21 cellular contexts compared by ENCODE assay signal in genomic region chr9:89365532-89365912, GRCh38. TPM values are rescaled to one million over a fixed set of nuclear protein-coding genes. Genes with fewer than 3 reads are reported as not detected.
"Had no signal": no experiment of that assay in that cellular context is flagged by ENCODE, and none has a peak within 500 bp of the region (broad histone marks: within the 10 kb centered on the region; RNA-seq: fewer than 3 reads in every experiment).

No MANE protein-coding gene starts in this region.

- ATAC-seq: activated CD8-positive, alpha-beta T cell treated with anti-CD3 and anti-CD28 coated beads for 36 hours; left colon; pancreas had no signal

- FAIRE-seq: islet of Langerhans, pancreas had no signal

- H3K4me3 ChIP-seq: ascending aorta, coronary artery, lung, neural progenitor cell, pancreas, SJSA1, thyroid gland had no signal

- H3K36me3 ChIP-seq: neural progenitor cell had no signal

- H3K9ac ChIP-seq: neural progenitor cell had no signal

- H3K4me3 Mint-ChIP-seq: activated CD8-positive, alpha-beta T cell treated with anti-CD3 and anti-CD28 coated beads for 36 hours; activated T-helper 1 cell treated with anti-CD3 and anti-CD28 coated beads, Interleukin-12 subunit alpha, Interleukin-12 subunit beta, Interleukin-2, Interleukin-4 antibody, amounts not matched to agents 30 ng/mL and 10 ng/mL and 1 ng/mL, durations not matched to agents 14 hours and 24 hours and 36 hours; neural progenitor cell; WTC11 had no signal

- DNase-seq: activated CD4-positive, alpha-beta T cell treated with anti-CD3 and anti-CD28 coated beads for 4 hours; activated CD8-positive, alpha-beta T cell treated with anti-CD3 and anti-CD28 coated beads for 36 hours; activated naive CD4-positive, alpha-beta T cell; erythroblast; foreskin melanocyte; glutamatergic neuron; hippocampal formation; midbrain; stimulated activated naive CD4-positive, alpha-beta T cell; T-helper 2 cell; thyroid gland had no signal

- H3K27me3 ChIP-seq: ascending aorta, neural progenitor cell, pancreas, SJSA1, thyroid gland had no signal

- H3K9me3 ChIP-seq: ascending aorta, pancreas, SJSA1, thyroid gland had no signal

- H3K4me1 Mint-ChIP-seq: WTC11 had no signal

- H3K27me3 Mint-ChIP-seq: activated CD8-positive, alpha-beta T cell treated with anti-CD3 and anti-CD28 coated beads for 36 hours had no signal

- H3K4me1 ChIP-seq: ascending aorta, pancreas had no signal

- H3K27ac ChIP-seq: ascending aorta, coronary artery, neural progenitor cell, pancreas, SJSA1, thyroid gland had no signal

- H3K9me3 Mint-ChIP-seq: activated CD8-positive, alpha-beta T cell treated with anti-CD3 and anti-CD28 coated beads for 36 hours; activated T-helper 1 cell treated with anti-CD3 and anti-CD28 coated beads, Interleukin-12 subunit alpha, Interleukin-12 subunit beta, Interleukin-2, Interleukin-4 antibody, amounts not matched to agents 30 ng/mL and 10 ng/mL and 1 ng/mL, durations not matched to agents 14 hours and 24 hours and 36 hours; neural progenitor cell; WTC11 had no signal

- H3K27ac Mint-ChIP-seq: activated CD8-positive, alpha-beta T cell treated with anti-CD3 and anti-CD28 coated beads for 36 hours; activated T-helper 1 cell treated with anti-CD3 and anti-CD28 coated beads, Interleukin-12 subunit alpha, Interleukin-12 subunit beta, Interleukin-2, Interleukin-4 antibody, amounts not matched to agents 30 ng/mL and 10 ng/mL and 1 ng/mL, durations not matched to agents 14 hours and 24 hours and 36 hours; neural progenitor cell; WTC11 had no signal

RNA-seq across cellular contexts. Expression of gene CKS2, which starts 54.5 kb away (rescaled TPM):
- total RNA-seq: ascending aorta had no signal
